Comparison of ENCODE assay signal across 1 cellular context in genomic region chr1:231603598-231604275, GRCh38.
TF ChIP-seq lines count a peak whose summit lies in the region.

No MANE protein-coding gene starts in this region.

TF ChIP-seq in HEK293, 187 proteins besides CTCF, POLR2A, EP300 and RAD21 (continued from another document and continues in another):
- no peak for TF ChIP-seq ZNF548 (tag by site-specific recombination; IDR thresholded peaks at IDR 0.05)
- peak; percentile 84 for TF ChIP-seq ZNF366 (tag by site-specific recombination; conservative IDR thresholded peaks at IDR 0.05)
- TF ChIP-seq ZNF707 (tag by site-specific recombination; IDR thresholded peaks at IDR 0.05) = no peak
- no peak for TF ChIP-seq KLF9 (tag by site-specific recombination; IDR thresholded peaks at IDR 0.05; ENCODE audit: low read depth)
- no peak for TF ChIP-seq ZNF785 (tag by site-specific recombination; IDR thresholded peaks at IDR 0.05)
- no peak for TF ChIP-seq ZNF274 (IDR thresholded peaks at IDR 0.05; ENCODE audit: low read length)
- TF ChIP-seq ZNF274 (tag by site-specific recombination; IDR thresholded peaks at IDR 0.05; ENCODE audit: borderline replicate concordance) = no peak
- peak; percentile 74; the same call in 1 of the 2 replicates for TF ChIP-seq ZNF2 (tag by site-specific recombination; IDR thresholded peaks at IDR 0.05)
- peak; percentile 80 for TF ChIP-seq ZSCAN4 (tag by site-specific recombination; IDR thresholded peaks at IDR 0.05)
- TF ChIP-seq ZNF398 (tag by site-specific recombination; IDR thresholded peaks at IDR 0.05) = no peak
- no peak for TF ChIP-seq PRDM2 (tag by site-specific recombination; IDR thresholded peaks at IDR 0.05; ENCODE audit: borderline replicate concordance)
- TF ChIP-seq ZNF830 (tag by site-specific recombination; IDR thresholded peaks at IDR 0.05; ENCODE audit: low read depth) = no peak
- TF ChIP-seq BCL11A (tag by site-specific recombination; IDR thresholded peaks at IDR 0.05; ENCODE audit: low read depth) = no peak
- no peak for TF ChIP-seq ZNF324 (tag by site-specific recombination; IDR thresholded peaks at IDR 0.05)
- TF ChIP-seq HOXC10 (CRISPR knock-in tag; IDR thresholded peaks at IDR 0.05) = no peak
- TF ChIP-seq ZNF518A (tag by site-specific recombination; conservative IDR thresholded peaks at IDR 0.05; ENCODE audit: low read depth) = no peak
- peak; percentile 10; the same call in 1 of the 2 replicates for TF ChIP-seq FEZF1 (tag by site-specific recombination; IDR thresholded peaks at IDR 0.05)
- no peak for TF ChIP-seq ZNF24 (tag by site-specific recombination; IDR thresholded peaks at IDR 0.05)
- no peak for TF ChIP-seq GFI1B (tag by site-specific recombination; IDR thresholded peaks at IDR 0.05)
- no peak for TF ChIP-seq ZFP37 (tag by site-specific recombination; IDR thresholded peaks at IDR 0.05)
- TF ChIP-seq ZNF148 (tag by site-specific recombination; IDR thresholded peaks at IDR 0.05; ENCODE audit: borderline replicate concordance) = no peak
- TF ChIP-seq ZNF114 (tag by site-specific recombination; IDR thresholded peaks at IDR 0.05) = no peak
- no peak for TF ChIP-seq ZSCAN5A (tag by site-specific recombination; IDR thresholded peaks at IDR 0.05)
- TF ChIP-seq ZNF266 (tag by site-specific recombination; IDR thresholded peaks at IDR 0.05; ENCODE audit: low read depth) = no peak
- TF ChIP-seq GLIS2 (tag by site-specific recombination; IDR thresholded peaks at IDR 0.05) = no peak
- no peak for TF ChIP-seq ZNF544 (tag by site-specific recombination; IDR thresholded peaks at IDR 0.05)
- TF ChIP-seq YY1 (tag by site-specific recombination; IDR thresholded peaks at IDR 0.05) = 0 out of 2 replicates have a peak, but pooled peaks have one; percentile 38
- TF ChIP-seq ZNF19 (tag by site-specific recombination; IDR thresholded peaks at IDR 0.05; ENCODE audit: low read depth) = no peak
- no peak for TF ChIP-seq ZNF214 (tag by site-specific recombination; IDR thresholded peaks at IDR 0.05; ENCODE audit: borderline replicate concordance)
- TF ChIP-seq ZBTB20 (tag by site-specific recombination; IDR thresholded peaks at IDR 0.05) = peak; percentile 43; the same call in 1 of the 2 replicates
- no peak for TF ChIP-seq ZNF473 (tag by site-specific recombination; IDR thresholded peaks at IDR 0.05)
- no peak for TF ChIP-seq ZNF623 (tag by site-specific recombination; IDR thresholded peaks at IDR 0.05)
- TF ChIP-seq ZNF488 (tag by site-specific recombination; IDR thresholded peaks at IDR 0.05) = no peak
- 0 out of 2 replicates have a peak, but pooled peaks have one; percentile 3 for TF ChIP-seq ZBTB6 (tag by site-specific recombination; IDR thresholded peaks at IDR 0.05)
- TF ChIP-seq ZNF529 (tag by site-specific recombination; IDR thresholded peaks at IDR 0.05; ENCODE audit: insufficient replicate concordance) = no peak
- TF ChIP-seq ZNF155 (tag by site-specific recombination; IDR thresholded peaks at IDR 0.05) = no peak
- no peak for TF ChIP-seq ZFP69B (tag by site-specific recombination; IDR thresholded peaks at IDR 0.05)
- no peak; the same call in 1 of the 2 replicates for TF ChIP-seq WT1 (tag by site-specific recombination; IDR thresholded peaks at IDR 0.05)
- TF ChIP-seq SETDB1 (IDR thresholded peaks at IDR 0.05; ENCODE audit: insufficient read length, low read length) = no peak
- no peak for TF ChIP-seq ZSCAN18 (tag by site-specific recombination; IDR thresholded peaks at IDR 0.05)
